25 cellular contexts compared by ENCODE assay signal in the genomic region with DNA sequence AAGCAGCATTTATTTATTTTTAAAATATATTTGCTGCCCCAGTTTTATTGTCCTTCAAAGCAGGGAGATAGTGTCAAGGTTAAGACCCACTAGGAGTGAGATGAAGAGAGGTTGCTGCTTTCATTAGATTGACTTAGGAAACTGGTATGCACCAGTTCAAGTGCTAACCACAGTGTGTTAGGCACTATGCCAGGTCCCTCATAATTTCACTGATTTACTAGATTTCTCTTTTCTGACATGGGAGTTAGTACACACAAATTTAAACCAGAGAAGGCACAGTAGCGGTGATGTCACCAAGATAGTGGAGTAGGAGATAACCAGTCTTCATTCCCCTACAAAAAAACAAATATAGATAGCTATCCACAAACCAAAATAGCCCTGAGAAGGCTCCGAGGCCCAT.
"Had no signal": no experiment of that assay in that cellular context is flagged by ENCODE, and none has a peak within 500 bp of the region (broad histone marks: within the 10 kb centered on the region; RNA-seq: fewer than 3 reads in every experiment).

No MANE protein-coding gene starts in this region.

- H3K9me3 ChIP-seq: adrenal gland, SJSA1, SK-N-SH had no signal

- H3K4me1 ChIP-seq: adrenal gland, SJSA1 had no signal

- ATAC-seq: activated naive CD4-positive, alpha-beta T cell treated with anti-CD3 and anti-CD28 coated beads, Interleukin-2, amount 50 U/mL, for 72 hours; activated T-cell treated with anti-CD3 and anti-CD28 coated beads, Interleukin-2, amount 50 U/mL, for 4 hours had no signal

- H2AFZ ChIP-seq: PC-9 had no signal

- H3K9me2 ChIP-seq: SK-N-SH had no signal

- H3K27me3 ChIP-seq: adrenal gland, SJSA1 had no signal

- DNase-seq: activated CD4-positive, alpha-beta T cell treated with anti-CD3 and anti-CD28 coated beads, Interleukin-2, amount 10 ng/mL, durations not matched to agents 7 days and 5 days; activated CD4-positive, alpha-beta T cell treated with anti-CD3 and anti-CD28 coated beads, Interleukin-2, amount 50 U/mL, for 48 hours; activated CD8-positive, alpha-beta memory T cell treated with anti-CD3 and anti-CD28 coated beads, Interleukin-2, amount 50 U/mL, for 4 hours; activated gamma-delta T cell treated with Interleukin-2 at 50 U/mL for 16 hours; activated naive CD4-positive, alpha-beta T cell treated with anti-CD3 and anti-CD28 coated beads for 36 hours; activated T-cell treated with anti-CD3 and anti-CD28 coated beads for 4 hours; activated T-cell treated with anti-CD3 and anti-CD28 coated beads, Interleukin-2, amount 50 U/mL, for 4 hours; adrenal gland; anterior cingulate cortex; caudate nucleus; NCI-H1105; NCI-H1417 treated with DMSO at 0.1 percent for 48 hours; NCI-H1694; NCI-H1930; NCI-H2081 treated with DMSO at 0.1 percent for 48 hours; NCI-H226; NCI-H446 treated with DMSO at 0.1 percent for 48 hours; NCI-H524; NCI-H69; PC-9; SHP77; SK-N-SH had no signal

- H3K27ac ChIP-seq: adrenal gland, KMS-11, PC-9, SJSA1 had no signal

- H3K4me3 ChIP-seq: adrenal gland, PC-9, SJSA1 had no signal

- H3K9ac ChIP-seq: KMS-11, SK-N-SH had no signal

- H3K4me2 ChIP-seq: KMS-11, PC-9, SK-N-SH had no signal
